ENCODE assay signal across 24 cellular contexts in the genomic region with DNA sequence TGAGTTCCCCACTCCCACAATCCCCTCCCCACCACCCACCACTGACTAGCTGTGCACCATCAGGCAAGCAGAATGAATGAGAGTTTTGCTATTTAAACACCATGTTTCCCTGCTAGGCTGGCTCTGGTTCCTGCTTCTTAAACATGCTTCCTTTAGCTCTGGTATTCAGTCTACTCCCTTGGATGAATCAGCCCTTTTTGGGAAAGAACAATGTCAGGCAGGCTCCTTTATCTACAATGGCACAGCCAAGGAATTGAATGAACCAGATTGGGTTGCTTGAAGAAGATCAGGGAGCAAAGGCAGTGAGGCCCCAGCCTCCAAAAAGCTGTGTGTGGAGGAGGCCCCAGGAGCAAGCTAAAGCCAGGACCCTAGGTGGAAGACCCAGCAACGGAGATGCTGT.
"Had no signal": no experiment of that assay in that cellular context is flagged by ENCODE, and none has a peak within 500 bp of the region (broad histone marks: within the 10 kb centered on the region; RNA-seq: fewer than 3 reads in every experiment).

No MANE protein-coding gene starts in this region.

- H3K36me3 Mint-ChIP-seq: activated naive CD8-positive, alpha-beta T cell treated with anti-CD3 and anti-CD28 coated beads, Interleukin-2, amount 10 ng/mL, durations not matched to agents 7 days and 5 days; naive thymus-derived CD4-positive, alpha-beta T cell; stimulated activated naive B cell treated with anti-CD40 and anti-IgM and Interleukin-4, amounts not matched to agents 10 μg/mL and 1 μg/mL and 100 μg/mL, for 72 hours; T-cell had no signal

- H3K4me3 Mint-ChIP-seq: activated B cell treated with CpG ODN at 0.5 μM for 24 hours; activated CD4-positive, alpha-beta memory T cell treated with anti-CD3 and anti-CD28 coated beads, Interleukin-2, amount 10 ng/mL, durations not matched to agents 7 days and 5 days; activated naive CD8-positive, alpha-beta T cell treated with anti-CD3 and anti-CD28 coated beads, Interleukin-2, amount 10 ng/mL, durations not matched to agents 7 days and 5 days; activated T-helper 17 cell treated with anti-CD3 and anti-CD28 coated beads, Interleukin-2, amount 50 U/mL, for 72 hours; central memory CD8-positive, alpha-beta T cell; naive thymus-derived CD4-positive, alpha-beta T cell; stimulated activated naive B cell treated with anti-CD40 and anti-IgM and Interleukin-4, amounts not matched to agents 10 μg/mL and 1 μg/mL and 100 μg/mL, for 72 hours; T-cell had no signal

- DNase-seq: activated B cell treated with CpG ODN at 0.5 μM for 24 hours; activated CD4-positive, alpha-beta memory T cell treated with anti-CD3 and anti-CD28 coated beads, Interleukin-2, amount 10 ng/mL, durations not matched to agents 7 days and 5 days; activated CD4-positive, alpha-beta T cell treated with anti-CD3 and anti-CD28 coated beads for 4 hours; activated naive CD4-positive, alpha-beta T cell; activated naive CD8-positive, alpha-beta T cell treated with anti-CD3 and anti-CD28 coated beads, Interleukin-2, amount 10 ng/mL, durations not matched to agents 7 days and 5 days; activated T-cell treated with anti-CD3 and anti-CD28 coated beads, Interleukin-2, amount 50 U/mL, for 1 hour; anterior cingulate cortex; brain microvascular endothelial cell; colonic mucosa; erythroblast; gastrocnemius medialis; head of caudate nucleus; left ventricle myocardium inferior; mammary epithelial cell; mucosa of descending colon; naive thymus-derived CD4-positive, alpha-beta T cell; pancreas; right lobe of liver; stimulated activated naive B cell treated with anti-CD40 and anti-IgM and Interleukin-4, amounts not matched to agents 10 μg/mL and 1 μg/mL and 100 μg/mL, for 72 hours; T-cell; thyroid gland had no signal

- H3K9me3 ChIP-seq: colonic mucosa, gastrocnemius medialis, mucosa of descending colon, pancreas, right lobe of liver, thyroid gland, vagina had no signal

- H3K9me3 Mint-ChIP-seq: activated T-helper 17 cell treated with anti-CD3 and anti-CD28 coated beads, Interleukin-2, amount 50 U/mL, for 72 hours; central memory CD8-positive, alpha-beta T cell; T-cell had no signal

- H3K27me3 ChIP-seq: brain microvascular endothelial cell, colonic mucosa, gastrocnemius medialis, pancreas, right lobe of liver, thyroid gland, vagina had no signal

- H3K27me3 Mint-ChIP-seq: activated CD4-positive, alpha-beta memory T cell treated with anti-CD3 and anti-CD28 coated beads, Interleukin-2, amount 10 ng/mL, durations not matched to agents 7 days and 5 days; activated naive CD8-positive, alpha-beta T cell treated with anti-CD3 and anti-CD28 coated beads, Interleukin-2, amount 10 ng/mL, durations not matched to agents 7 days and 5 days; stimulated activated naive B cell treated with anti-CD40 and anti-IgM and Interleukin-4, amounts not matched to agents 10 μg/mL and 1 μg/mL and 100 μg/mL, for 72 hours had no signal

- H3K4me1 ChIP-seq: colonic mucosa, gastrocnemius medialis, left ventricle myocardium inferior, pancreas, right lobe of liver, thyroid gland, vagina had no signal

- ATAC-seq: activated T-helper 17 cell treated with anti-CD3 and anti-CD28 coated beads, Interleukin-2, amount 50 U/mL, for 72 hours; gastrocnemius medialis; mucosa of descending colon; naive thymus-derived CD4-positive, alpha-beta T cell; pancreas; right lobe of liver; stimulated activated naive B cell treated with anti-CD40 and anti-IgM and Interleukin-4, amounts not matched to agents 10 μg/mL and 1 μg/mL and 100 μg/mL, for 72 hours; T-cell had no signal

- H3K4me3 ChIP-seq: colonic mucosa, gastrocnemius medialis, left ventricle myocardium inferior, mucosa of descending colon, pancreas, right lobe of liver, thyroid gland, vagina had no signal

- H3K36me3 ChIP-seq: brain microvascular endothelial cell, colonic mucosa, gastrocnemius medialis, left ventricle myocardium inferior, pancreas, right lobe of liver, thyroid gland, vagina had no signal

- H3K4me1 Mint-ChIP-seq: activated B cell treated with CpG ODN at 0.5 μM for 24 hours; activated CD4-positive, alpha-beta memory T cell treated with anti-CD3 and anti-CD28 coated beads, Interleukin-2, amount 10 ng/mL, durations not matched to agents 7 days and 5 days; activated naive CD8-positive, alpha-beta T cell treated with anti-CD3 and anti-CD28 coated beads, Interleukin-2, amount 10 ng/mL, durations not matched to agents 7 days and 5 days; activated T-helper 17 cell treated with anti-CD3 and anti-CD28 coated beads, Interleukin-2, amount 50 U/mL, for 72 hours; central memory CD8-positive, alpha-beta T cell; naive thymus-derived CD4-positive, alpha-beta T cell; stimulated activated naive B cell treated with anti-CD40 and anti-IgM and Interleukin-4, amounts not matched to agents 10 μg/mL and 1 μg/mL and 100 μg/mL, for 72 hours; T-cell had no signal

- H3K27ac Mint-ChIP-seq: activated B cell treated with CpG ODN at 0.5 μM for 24 hours; activated CD4-positive, alpha-beta memory T cell treated with anti-CD3 and anti-CD28 coated beads, Interleukin-2, amount 10 ng/mL, durations not matched to agents 7 days and 5 days; activated naive CD8-positive, alpha-beta T cell treated with anti-CD3 and anti-CD28 coated beads, Interleukin-2, amount 10 ng/mL, durations not matched to agents 7 days and 5 days; activated T-helper 17 cell treated with anti-CD3 and anti-CD28 coated beads, Interleukin-2, amount 50 U/mL, for 72 hours; naive thymus-derived CD4-positive, alpha-beta T cell; stimulated activated naive B cell treated with anti-CD40 and anti-IgM and Interleukin-4, amounts not matched to agents 10 μg/mL and 1 μg/mL and 100 μg/mL, for 72 hours; T-cell had no signal

- H3K27ac ChIP-seq: brain microvascular endothelial cell, colonic mucosa, gastrocnemius medialis, left ventricle myocardium inferior, pancreas, right lobe of liver, thyroid gland, vagina had no signal
